In genomic region chr16:89624775-89625761, GRCh38 we compare ENCODE assay signal across 27 cellular contexts. TPM values are rescaled to one million over a fixed set of nuclear protein-coding genes. Genes with fewer than 3 reads are reported as not detected.
DNase-seq lines count a peak whose midpoint lies in the region; ATAC-seq, FAIRE-seq and TF ChIP-seq lines count a peak whose summit lies in the region.
"Had no signal": no experiment of that assay in that cellular context is flagged by ENCODE, and none has a peak within 500 bp of the region (broad histone marks: within the 10 kb centered on the region; RNA-seq: fewer than 3 reads in every experiment).

No MANE protein-coding gene starts in this region.

- no peak overlapping the region for H2BK5ac ChIP-seq in H9 (ENCODE audit: insufficient read length, low read length)

- H3K36me3 Mint-ChIP-seq in H9 (ENCODE audit: insufficient read depth in 1 of 3, low read depth in 3 of 3) (no peaks in the 10 kb centered on the region; a peak in 1 of 7 replicates), nephron progenitor cell (ENCODE audit: low read depth) (no peaks in the 10 kb centered on the region), type B pancreatic cell (no peaks in the 10 kb centered on the region), T-helper 17 cell (ENCODE audit: low read depth) (no peaks in the 10 kb centered on the region), CD14-positive monocyte (no peaks in the 10 kb centered on the region)
- H3K36me3 Mint-ChIP-seq: CD4-positive, alpha-beta memory T cell had no signal

- no peak overlapping the region for H3K56ac ChIP-seq in H9 (ENCODE audit: insufficient read length, low read depth, low read length)

- no peak for TF ChIP-seq EP300 in K562 (IDR thresholded peaks at IDR 0.05; ENCODE audit: low read length)

- H3K9ac ChIP-seq in H9 (ENCODE audit: extremely low read depth, insufficient read length, low read length) (no peak overlapping the region), K562 (ENCODE audit: insufficient read depth in 1 of 2, low read depth in 2 of 2, low read length in 2 of 2) (no peak overlapping the region)
- H3K9ac ChIP-seq: BLaER1 treated with 17β-estradiol and CSF1 and Interleukin-3, amounts not matched to agents 10 nM and 100 nM had no signal

- no peak overlapping the region for H4K5ac ChIP-seq in H9 (ENCODE audit: insufficient read length, low read depth, low read length)

- H3K23me2 ChIP-seq in H9 (ENCODE audit: insufficient read length, low read depth, low read length, poor library complexity, severe bottlenecking): no peaks in the 10 kb centered on the region

- H3K9me3 Mint-ChIP-seq in H9: no peaks in the 10 kb centered on the region
- no peaks in the 10 kb centered on the region for H3K9me3 Mint-ChIP-seq in nephron progenitor cell
- H3K9me3 Mint-ChIP-seq in type B pancreatic cell: no peaks in the 10 kb centered on the region
- peaks cover under 1 to 8% (median 2%) of the 10 kb centered on the region in 7 donors for H3K9me3 Mint-ChIP-seq in CD14-positive monocyte
- H3K9me3 Mint-ChIP-seq: CD4-positive, alpha-beta memory T cell had no signal

- H3K79me2 ChIP-seq in H9 (ENCODE audit: insufficient read depth, low read length) (no peaks in the 10 kb centered on the region), K562 (ENCODE audit: control insufficient read depth, insufficient read depth, low read length) (no peaks in the 10 kb centered on the region)

- H3T11ph ChIP-seq in H9 (ENCODE audit: low read length): no peak overlapping the region

- no peaks in the 10 kb centered on the region for H3K36me3 ChIP-seq in K562 (ENCODE audit: control insufficient read depth, insufficient read depth, low read length)
- H3K36me3 ChIP-seq: MG63 had no signal

- TF ChIP-seq RAD21 in K562 (CRISPR knock-in tag; conservative IDR thresholded peaks at IDR 0.05 in 1 of 2, IDR thresholded peaks at IDR 0.05 in 1 of 2): no peak

- H3K14ac ChIP-seq in H9 (ENCODE audit: insufficient read depth, low read length): no peak overlapping the region

- no peak for FAIRE-seq in K562 (lab: Jason Lieb, UNC)
- FAIRE-seq: A549, GM12891 had no signal

- DNase-seq in H9 (no peak), K562 (ENCODE audit: extremely low read depth in 1 of 4, low spot score in 3 of 4) (no peak), nephron progenitor cell (no peak), type B pancreatic cell (ENCODE audit: extremely low spot score, unreplicated experiment) (no peak), NCI-H2029 treated with DMSO at 0.1 percent for 48 hours (lab: John Stamatoyannopoulos, UW) (no peak), T-helper 17 cell (no peak), CD14-positive monocyte (ENCODE audit: low spot score) (no peak)
- DNase-seq: AML-193; CD4-positive, alpha-beta memory T cell; DMS 273 treated with DMSO at 0.1 percent for 48 hours; DMS79; EL; GF-D8; KG1; MG63; NCI-H1105 treated with DMSO at 0.1 percent for 48 hours; NCI-H2029; NCI-H446 treated with DMSO at 0.1 percent for 48 hours; NCI-H526 treated with DMSO at 0.1 percent for 48 hours; SHP77 treated with DMSO at 0.1 percent for 48 hours had no signal

- H2BK12ac ChIP-seq in H9 (ENCODE audit: insufficient read length, low read depth, low read length): no peak overlapping the region

- H3K9me3 ChIP-seq in H9 (ENCODE audit: control insufficient read depth, low read depth, low read length) (no peaks in the 10 kb centered on the region), K562 (replicated peaks; ENCODE audit: control insufficient read depth, insufficient read depth, low read depth, low read length) (no peaks in the 10 kb centered on the region), T-helper 17 cell (ENCODE audit: control insufficient read depth, low read length, poor library complexity, severe bottlenecking) (no peaks in the 10 kb centered on the region)
- H3K9me3 ChIP-seq: MG63 had no signal

- CTCF ChIA-PET in K562 (lab: Yijun Ruan, JAX; ENCODE audit: low intra/inter-chr PET ratio): interaction anchor here (0.5 kb wide), 1 partner anchor 13 kb away, joined by 3 read pairs; no protein-coding TSS in a partner anchor

- ATAC-seq in K562: no peak
- ATAC-seq in T-helper 17 cell: no peak
- ATAC-seq: Panc1 had no signal

- H3K9me1 ChIP-seq in K562 (ENCODE audit: control insufficient read depth, insufficient read depth, low read length): no peaks in the 10 kb centered on the region

- H3K27me3 ChIP-seq in H9 (ENCODE audit: insufficient read depth, low read length) (peaks cover 2% of the 10 kb centered on the region; the same call in 1 of the 2 replicates), K562 (ENCODE audit: control insufficient read depth in 2 of 2, insufficient read depth in 2 of 2, low read length in 2 of 2) (peaks cover 43 to 77% of the 10 kb centered on the region in 2 experiments)
- H3K27me3 ChIP-seq: MG63 had no signal

- H3K4me1 Mint-ChIP-seq in H9: peaks cover 9 to 41% of the 10 kb centered on the region in 2 experiments
- peaks cover 52% of the 10 kb centered on the region for H3K4me1 Mint-ChIP-seq in nephron progenitor cell
- H3K4me1 Mint-ChIP-seq in type B pancreatic cell (ENCODE audit: unreplicated experiment): peaks cover 38% of the 10 kb centered on the region
- H3K4me1 Mint-ChIP-seq in T-helper 17 cell: no peaks in the 10 kb centered on the region
- peaks cover 7% of the 10 kb centered on the region for H3K4me1 Mint-ChIP-seq in CD14-positive monocyte
- H3K4me1 Mint-ChIP-seq: CD4-positive, alpha-beta memory T cell had no signal

- no peak overlapping the region for H4K91ac ChIP-seq in H9 (ENCODE audit: insufficient read length, low read depth, low read length)

- H3K27me3 Mint-ChIP-seq in H9 (ENCODE audit: low read depth) (peaks cover 38% of the 10 kb centered on the region), nephron progenitor cell (ENCODE audit: low read depth, poor library complexity) (peaks cover 51% of the 10 kb centered on the region), type B pancreatic cell (peaks cover 21% of the 10 kb centered on the region), T-helper 17 cell (peaks cover 22% of the 10 kb centered on the region), CD14-positive monocyte (ENCODE audit: low read depth in 3 of 3) (peaks cover 11 to 27% (median 15%) of the 10 kb centered on the region in 3 donors)

- H3K79me1 ChIP-seq in H9 (ENCODE audit: insufficient read depth, low read depth, low read length, poor library complexity, severe bottlenecking): no peaks in the 10 kb centered on the region

- no peak overlapping the region for H2BK15ac ChIP-seq in H9 (ENCODE audit: low read depth, low read length)

- intact Hi-C loops in K562 (cut with micrococcal nuclease) (no loop called here), CD14-positive monocyte (cut with micrococcal nuclease) (no loop called here)

- no peak overlapping the region for H3K27ac ChIP-seq in H9 (ENCODE audit: insufficient read length, low read depth, low read length)
- H3K27ac ChIP-seq in K562 (ENCODE audit: extremely low read depth, low read depth, low read length): no peak overlapping the region
- H3K27ac ChIP-seq: BLaER1 treated with 17β-estradiol and CSF1 and Interleukin-3, amounts not matched to agents 10 nM and 100 nM; SK-N-MC had no signal

- H3K18ac ChIP-seq in H9 (ENCODE audit: insufficient read length, low read depth, low read length): peak overlapping the region; percentile 17

- no peak overlapping the region for H4K8ac ChIP-seq in H9 (replicated peaks; ENCODE audit: insufficient read length, low read depth, low read length)

- H3K4me3 Mint-ChIP-seq in H9 (no peak overlapping the region), nephron progenitor cell (peak overlapping the region; percentile 21), type B pancreatic cell (no peak overlapping the region), T-helper 17 cell (no peak overlapping the region), CD14-positive monocyte (peak overlapping the region in 1 of 2 donors; percentile 8)
- H3K4me3 Mint-ChIP-seq: CD4-positive, alpha-beta memory T cell had no signal

- H4K20me1 ChIP-seq in H9 (ENCODE audit: control insufficient read depth, insufficient read depth, insufficient read length) (no peaks in the 10 kb centered on the region), K562 (replicated peaks; ENCODE audit: control insufficient read depth, insufficient read depth, low read length) (no peaks in the 10 kb centered on the region)

- no peak overlapping the region; a peak in 1 of 7 replicates for H3K27ac Mint-ChIP-seq in H9
- H3K27ac Mint-ChIP-seq in nephron progenitor cell: peak overlapping the region; percentile 7
- peak overlapping the region; percentile 15 for H3K27ac Mint-ChIP-seq in type B pancreatic cell
- no peak overlapping the region for H3K27ac Mint-ChIP-seq in T-helper 17 cell
- no peak overlapping the region for H3K27ac Mint-ChIP-seq in CD14-positive monocyte

- H3K4me1 ChIP-seq in H9 (ENCODE audit: insufficient read depth, low read length) (no peaks in the 10 kb centered on the region; the same call in 1 of the 2 replicates), K562 (replicated peaks in 1 of 2; ENCODE audit: control insufficient read depth in 2 of 2, insufficient read depth in 2 of 2, low read length in 2 of 2) (peaks cover 0 to 29% of the 10 kb centered on the region in 2 experiments; a peak in 2 of 5 replicates)

- H3K23ac ChIP-seq in H9 (ENCODE audit: insufficient read length, low read depth, low read length): no peak overlapping the region

- no peak overlapping the region for H3K4me3 ChIP-seq in K562
- H3K4me3 ChIP-seq: A549; BLaER1 treated with 17β-estradiol and CSF1 and Interleukin-3, amounts not matched to agents 10 nM and 100 nM; MG63; SK-N-MC had no signal

- no peak for TF ChIP-seq CTCF in H9 (conservative IDR thresholded peaks at IDR 0.05)
- TF ChIP-seq CTCF in K562 (IDR thresholded peaks at IDR 0.05 in 2 of 3, conservative IDR thresholded peaks at IDR 0.05 in 1 of 3; ENCODE audit: insufficient read depth in 2 of 3, low read depth in 1 of 3, low read length in 3 of 3): no peak
- TF ChIP-seq CTCF in nephron progenitor cell (IDR thresholded peaks at IDR 0.05): no peak
- no peak for TF ChIP-seq CTCF in type B pancreatic cell (conservative IDR thresholded peaks at IDR 0.05)
- TF ChIP-seq CTCF in CD14-positive monocyte (IDR thresholded peaks at IDR 0.05): no peak

- BruUV-seq in K562 (replicated peaks; lab: Mats Ljungman, UMichigan): no TSS peak

- POLR2A ChIA-PET in K562 (lab: Yijun Ruan, JAX): interaction anchor here (0.7 kb wide), 1 partner anchor 10 kb away, joined by 3 read pairs; no protein-coding TSS in a partner anchor

- no peak overlapping the region for H2BK20ac ChIP-seq in H9 (ENCODE audit: low read depth, low read length, poor library complexity, severe bottlenecking)

- in situ Hi-C loops in K562 (cut with MboI): no loop called here

- H2AFZ ChIP-seq in H9 (ENCODE audit: low read length) (no peak overlapping the region), K562 (ENCODE audit: low read depth, low read length) (no peak overlapping the region)

- no peak overlapping the region for H2AK5ac ChIP-seq in H9 (ENCODE audit: insufficient read length, low read length)

- H3K4ac ChIP-seq in H9 (ENCODE audit: low read depth, low read length): no peak overlapping the region

- H3K4me2 ChIP-seq in H9 (ENCODE audit: insufficient read depth, insufficient read length, low read length) (no peak overlapping the region), K562 (ENCODE audit: insufficient read depth, low read length) (no peak overlapping the region)
- H3K4me2 ChIP-seq: A549 had no signal

- TF ChIP-seq POLR2A in K562 (conservative IDR thresholded peaks at IDR 0.05): no peak

- WGBS in H9 (ENCODE audit: extremely low coverage, insufficient read length, low lambda C conversion rate): no CpG with 5 or more reads among the region's 21 CpGs
- WGBS in K562 (ENCODE audit: insufficient coverage, low coverage, missing lambda C conversion rate): 7% methylated on average over 21 of the region's 21 CpGs

- no peak overlapping the region for H2BK120ac ChIP-seq in H9 (ENCODE audit: low read depth, low read length, poor library complexity, severe bottlenecking)

RNA-seq across cellular contexts. Expression of gene DPEP1, which starts 11.6 kb away (rescaled TPM):
- total RNA-seq in H9 (2021) (1.1 and 1.2 TPM in 2 replicates), K562 (2014; rRNA removed) (0.14 TPM in 1 of 2 replicates, not detected in the other), K562 (2014; rRNA removed; fragmentation: Illumina TruSeq; extraction: Trizol) (not detected in 2 replicates), K562 (2015; rRNA removed; fragmentation: Illumina TruSeq; extraction: Trizol) (not detected in 2 replicates), K562 (2021) (0.20 and 0.22 TPM in 2 replicates), type B pancreatic cell (ENCODE audit: low replicate concordance) (13.4 and 16.7 TPM in 2 replicates), T-helper 17 cell (not detected)
- total RNA-seq in K562 (2011; cell fraction: chromatin; rRNA removed; ENCODE audit: low replicate concordance): 0.23 TPM in 1 of 2 replicates, not detected in the other
- total RNA-seq in K562 (2011; cell fraction: nucleolus; rRNA removed): 0.67 and 1.3 TPM in 2 replicates
- 0.46 TPM in 1 of 2 replicates, not detected in the other for total RNA-seq in K562 (2011; cell fraction: nucleoplasm; rRNA removed)
- polyA plus RNA-seq in K562 (2011; rRNA removed) (0.31 and 0.34 TPM in 2 replicates), K562 (2014; fragmentation: Illumina TruSeq; extraction: Trizol) (0.08 TPM in 1 of 2 replicates, not detected in the other), K562 (2014; fragmentation: Nextera tagmentation; extraction: Ambion mirVana) (not detected), K562 (2014; rRNA removed) (0.18 TPM in 1 of 2 replicates, not detected in the other), CD14-positive monocyte (not detected)
- 0.22 and 1.2 TPM in 2 replicates for polyA plus RNA-seq in K562 (2011; cell fraction: cytosol; rRNA removed)
- 1.1 TPM in 2 replicates for polyA plus RNA-seq in K562 (2011; cell fraction: nucleus; rRNA removed)
- 0.17 and 0.21 TPM in 2 replicates for polyA plus RNA-seq in K562 (2012)
- not detected in 2 replicates for polyA minus RNA-seq in K562 (2011; rRNA and poly(A)+ RNA removed)
- not detected in 2 replicates for polyA minus RNA-seq in K562 (2011; cell fraction: cytosol; rRNA and poly(A)+ RNA removed)
- not detected in 2 replicates for polyA minus RNA-seq in K562 (2011; cell fraction: nucleus; rRNA and poly(A)+ RNA removed)
- total RNA-seq: CD4-positive, alpha-beta memory T cell; H4; HT1080 had no signal
- polyA plus RNA-seq: CD4-positive, alpha-beta memory T cell had no signal

RNA-seq across cellular contexts. Expression of gene CHMP1A, which starts 32.4 kb away (rescaled TPM):
- total RNA-seq in H9 (2021) (85.4 and 89.6 TPM in 2 replicates), K562 (2014; rRNA removed) (64.5 and 76.7 TPM in 2 replicates), K562 (2014; rRNA removed; fragmentation: Illumina TruSeq; extraction: Trizol) (17.2 and 22.0 TPM in 2 replicates), K562 (2015; rRNA removed; fragmentation: Illumina TruSeq; extraction: Trizol) (45.4 and 48.3 TPM in 2 replicates), K562 (2021) (79.6 and 79.9 TPM in 2 replicates), type B pancreatic cell (ENCODE audit: low replicate concordance) (93.4 and 104 TPM in 2 replicates), T-helper 17 cell (10 to 100 TPM; 75.3 to 76.9 TPM)
- 34.5 and 132 TPM in 2 replicates for total RNA-seq in K562 (2011; cell fraction: chromatin; rRNA removed; ENCODE audit: low replicate concordance)
- total RNA-seq in K562 (2011; cell fraction: nucleolus; rRNA removed): 88.4 and 95.0 TPM in 2 replicates
- total RNA-seq in K562 (2011; cell fraction: nucleoplasm; rRNA removed): 50.6 and 56.7 TPM in 2 replicates
- polyA plus RNA-seq in K562 (2011; rRNA removed) (45.2 and 53.9 TPM in 2 replicates), K562 (2014; fragmentation: Illumina TruSeq; extraction: Trizol) (40.9 and 55.6 TPM in 2 replicates), K562 (2014; fragmentation: Nextera tagmentation; extraction: Ambion mirVana) (1 to 10 TPM in 1 of 2 experiments, under 1 TPM in 1; 0.83 to 3.3 TPM), K562 (2014; rRNA removed) (74.2 and 83.1 TPM in 2 replicates), CD14-positive monocyte (10 to 100 TPM; 57.3 to 76.6 TPM)
- polyA plus RNA-seq in K562 (2011; cell fraction: cytosol; rRNA removed): 58.4 and 113 TPM in 2 replicates
- polyA plus RNA-seq in K562 (2011; cell fraction: nucleus; rRNA removed): 80.8 and 127 TPM in 2 replicates
- 49.1 and 58.8 TPM in 2 replicates for polyA plus RNA-seq in K562 (2012)
- 20.8 and 35.5 TPM in 2 replicates for polyA minus RNA-seq in K562 (2011; rRNA and poly(A)+ RNA removed)
- polyA minus RNA-seq in K562 (2011; cell fraction: cytosol; rRNA and poly(A)+ RNA removed): 45.2 and 46.4 TPM in 2 replicates
- 19.0 and 21.8 TPM in 2 replicates for polyA minus RNA-seq in K562 (2011; cell fraction: nucleus; rRNA and poly(A)+ RNA removed)

RNA-seq across cellular contexts. Expression of gene SPATA33, which starts 32.6 kb away (rescaled TPM):
- total RNA-seq in H9 (2021) (17.4 and 17.8 TPM in 2 replicates), K562 (2014; rRNA removed) (9.7 and 14.0 TPM in 2 replicates), K562 (2014; rRNA removed; fragmentation: Illumina TruSeq; extraction: Trizol) (10.5 and 11.8 TPM in 2 replicates), K562 (2015; rRNA removed; fragmentation: Illumina TruSeq; extraction: Trizol) (11.2 and 14.9 TPM in 2 replicates), K562 (2021) (18.2 and 19.7 TPM in 2 replicates), type B pancreatic cell (ENCODE audit: low replicate concordance) (11.7 and 23.2 TPM in 2 replicates), T-helper 17 cell (10 to 100 TPM in 1 of 2 donors, 1 to 10 TPM in 1; 8.3 to 10.1 TPM)
- 39.5 and 51.6 TPM in 2 replicates for total RNA-seq in K562 (2011; cell fraction: chromatin; rRNA removed; ENCODE audit: low replicate concordance)
- 25.5 and 30.5 TPM in 2 replicates for total RNA-seq in K562 (2011; cell fraction: nucleolus; rRNA removed)
- 30.6 and 33.0 TPM in 2 replicates for total RNA-seq in K562 (2011; cell fraction: nucleoplasm; rRNA removed)
- polyA plus RNA-seq in K562 (2011; rRNA removed) (9.8 and 11.8 TPM in 2 replicates), K562 (2014; fragmentation: Illumina TruSeq; extraction: Trizol) (15.6 and 20.0 TPM in 2 replicates), K562 (2014; fragmentation: Nextera tagmentation; extraction: Ambion mirVana) (1 to 10 TPM; 4.0 to 5.4 TPM), K562 (2014; rRNA removed) (16.4 and 18.1 TPM in 2 replicates), CD14-positive monocyte (1 to 10 TPM; 1.4 to 1.8 TPM)
- 10.3 and 12.0 TPM in 2 replicates for polyA plus RNA-seq in K562 (2011; cell fraction: cytosol; rRNA removed)
- 26.2 and 27.8 TPM in 2 replicates for polyA plus RNA-seq in K562 (2011; cell fraction: nucleus; rRNA removed)
- polyA plus RNA-seq in K562 (2012): 13.1 and 14.5 TPM in 2 replicates
- polyA minus RNA-seq in K562 (2011; rRNA and poly(A)+ RNA removed): 7.6 and 7.7 TPM in 2 replicates
- 4.0 and 5.6 TPM in 2 replicates for polyA minus RNA-seq in K562 (2011; cell fraction: cytosol; rRNA and poly(A)+ RNA removed)
- polyA minus RNA-seq in K562 (2011; cell fraction: nucleus; rRNA and poly(A)+ RNA removed): 6.1 and 8.0 TPM in 2 replicates

RNA-seq across cellular contexts. Expression of gene CPNE7, which starts 49.5 kb away (rescaled TPM):
- total RNA-seq in H9 (2021) (22.5 and 23.4 TPM in 2 replicates), K562 (2014; rRNA removed) (46.8 and 63.6 TPM in 2 replicates), K562 (2014; rRNA removed; fragmentation: Illumina TruSeq; extraction: Trizol) (16.2 and 18.8 TPM in 2 replicates), K562 (2015; rRNA removed; fragmentation: Illumina TruSeq; extraction: Trizol) (16.9 and 18.5 TPM in 2 replicates), K562 (2021) (58.8 and 73.4 TPM in 2 replicates), type B pancreatic cell (ENCODE audit: low replicate concordance) (1.6 and 6.5 TPM in 2 replicates), T-helper 17 cell (1 to 10 TPM; 4.7 to 8.2 TPM)
- 170 and 336 TPM in 2 replicates for total RNA-seq in K562 (2011; cell fraction: chromatin; rRNA removed; ENCODE audit: low replicate concordance)
- total RNA-seq in K562 (2011; cell fraction: nucleolus; rRNA removed): 170 and 181 TPM in 2 replicates
- 123 and 131 TPM in 2 replicates for total RNA-seq in K562 (2011; cell fraction: nucleoplasm; rRNA removed)
- polyA plus RNA-seq in K562 (2011; rRNA removed) (32.7 and 33.6 TPM in 2 replicates), K562 (2014; fragmentation: Illumina TruSeq; extraction: Trizol) (31.5 and 39.1 TPM in 2 replicates), K562 (2014; fragmentation: Nextera tagmentation; extraction: Ambion mirVana) (1 to 10 TPM in 1 of 2 experiments, under 1 TPM in 1; 0.30 to 1.9 TPM), K562 (2014; rRNA removed) (67.3 and 78.1 TPM in 2 replicates), CD14-positive monocyte (not detected)
- polyA plus RNA-seq in K562 (2011; cell fraction: cytosol; rRNA removed): 19.6 and 36.0 TPM in 2 replicates
- polyA plus RNA-seq in K562 (2011; cell fraction: nucleus; rRNA removed): 330 and 699 TPM in 2 replicates
- 44.5 and 48.7 TPM in 2 replicates for polyA plus RNA-seq in K562 (2012)
- polyA minus RNA-seq in K562 (2011; rRNA and poly(A)+ RNA removed): 9.2 TPM in 2 replicates
- polyA minus RNA-seq in K562 (2011; cell fraction: cytosol; rRNA and poly(A)+ RNA removed): 10.7 and 11.9 TPM in 2 replicates
- 34.3 and 47.3 TPM in 2 replicates for polyA minus RNA-seq in K562 (2011; cell fraction: nucleus; rRNA and poly(A)+ RNA removed)

Comparison
In these comparisons a context has a peak if more than half of its experiments do, and no peak if none do; other contexts are left out.
1. H3K27ac Mint-ChIP-seq: peak in nephron progenitor cell (single experiment) and type B pancreatic cell (single experiment); none in H9 (0 of 3), T-helper 17 cell (single experiment) and CD14-positive monocyte (0 of 7).